In genomic region chr17:72340836-72341235, GRCh38 we compare ENCODE assay signal across 23 cellular contexts.
"Had no signal": no experiment of that assay in that cellular context is flagged by ENCODE, and none has a peak within 500 bp of the region (broad histone marks: within the 10 kb centered on the region; RNA-seq: fewer than 3 reads in every experiment).

No MANE protein-coding gene starts in this region.

- H3K27me3 ChIP-seq: adrenal gland, MG63 had no signal

- H3K9me3 Mint-ChIP-seq: activated CD4-positive, alpha-beta memory T cell treated with anti-CD3 and anti-CD28 coated beads, Interleukin-2, amount 10 ng/mL, durations not matched to agents 7 days and 5 days; activated naive CD8-positive, alpha-beta T cell treated with anti-CD3 and anti-CD28 coated beads, Interleukin-2, amount 10 ng/mL, durations not matched to agents 7 days and 5 days; activated T-helper 2 cell treated with anti-CD3 and anti-CD28 coated beads, Interferon-gamma antibody, Interleukin-2, Interleukin-4, amounts not matched to agents 10 μg/mL and 5 μg/mL and 100 μg/mL, durations not matched to agents 14 hours and 24 hours and 36 hours had no signal

- ATAC-seq: activated CD4-positive, alpha-beta T cell treated with anti-CD3 and anti-CD28 coated beads for 36 hours had no signal

- H3K27ac Mint-ChIP-seq: activated CD4-positive, alpha-beta memory T cell treated with anti-CD3 and anti-CD28 coated beads, Interleukin-2, amount 10 ng/mL, durations not matched to agents 7 days and 5 days; activated CD4-positive, alpha-beta T cell treated with anti-CD3 and anti-CD28 coated beads for 36 hours; activated naive CD8-positive, alpha-beta T cell treated with anti-CD3 and anti-CD28 coated beads, Interleukin-2, amount 10 ng/mL, durations not matched to agents 7 days and 5 days; activated T-helper 2 cell treated with anti-CD3 and anti-CD28 coated beads, Interferon-gamma antibody, Interleukin-2, Interleukin-4, amounts not matched to agents 10 μg/mL and 5 μg/mL and 100 μg/mL, durations not matched to agents 14 hours and 24 hours and 36 hours had no signal

- H3K4me1 Mint-ChIP-seq: activated CD4-positive, alpha-beta memory T cell treated with anti-CD3 and anti-CD28 coated beads, Interleukin-2, amount 10 ng/mL, durations not matched to agents 7 days and 5 days; activated CD4-positive, alpha-beta T cell treated with anti-CD3 and anti-CD28 coated beads for 36 hours; activated naive CD8-positive, alpha-beta T cell treated with anti-CD3 and anti-CD28 coated beads, Interleukin-2, amount 10 ng/mL, durations not matched to agents 7 days and 5 days; central memory CD8-positive, alpha-beta T cell had no signal

- DNase-seq: activated CD4-positive, alpha-beta memory T cell treated with anti-CD3 and anti-CD28 coated beads, Interleukin-2, amount 10 ng/mL, durations not matched to agents 7 days and 5 days; activated CD4-positive, alpha-beta T cell treated with anti-CD3 and anti-CD28 coated beads for 36 hours; activated CD4-positive, alpha-beta T cell treated with anti-CD3 and anti-CD28 coated beads, Interleukin-2, amount 50 U/mL, for 1 hour; activated gamma-delta T cell treated with Interleukin-2 at 50 U/mL for 16 hours; activated naive CD4-positive, alpha-beta T cell treated with anti-CD3 and anti-CD28 coated beads, Interleukin-2, amount 50 U/mL, for 16 hours; activated naive CD8-positive, alpha-beta T cell treated with anti-CD3 and anti-CD28 coated beads, Interleukin-2, amount 10 ng/mL, durations not matched to agents 7 days and 5 days; activated T-cell treated with anti-CD3 and anti-CD28 coated beads for 4 hours; activated T-cell treated with anti-CD3 and anti-CD28 coated beads, Interleukin-2, amount 50 U/mL, for 48 hours; adrenal gland; anterior cingulate cortex; MG63; MV-4-11; NCI-H1092 treated with DMSO at 0.1 percent for 48 hours; NCI-H1417 treated with DMSO at 0.1 percent for 48 hours; NCI-H1694 treated with DMSO at 0.1 percent for 48 hours; NCI-H2029 treated with DMSO at 0.1 percent for 48 hours; NCI-H510A treated with DMSO at 0.1 percent for 48 hours; NCI-H69; SHP77 treated with DMSO at 0.1 percent for 48 hours; T-helper 1 cell had no signal

- H3K4me3 ChIP-seq: adrenal gland, MG63 had no signal

- H3K27ac ChIP-seq: adrenal gland, VCaP had no signal

- H3K36me3 ChIP-seq: adrenal gland, MG63 had no signal

- H3K36me3 Mint-ChIP-seq: activated naive CD8-positive, alpha-beta T cell treated with anti-CD3 and anti-CD28 coated beads, Interleukin-2, amount 10 ng/mL, durations not matched to agents 7 days and 5 days had no signal

- H3K4me3 Mint-ChIP-seq: activated CD4-positive, alpha-beta memory T cell treated with anti-CD3 and anti-CD28 coated beads, Interleukin-2, amount 10 ng/mL, durations not matched to agents 7 days and 5 days; activated CD4-positive, alpha-beta T cell treated with anti-CD3 and anti-CD28 coated beads for 36 hours; activated naive CD8-positive, alpha-beta T cell treated with anti-CD3 and anti-CD28 coated beads, Interleukin-2, amount 10 ng/mL, durations not matched to agents 7 days and 5 days; central memory CD8-positive, alpha-beta T cell had no signal

- H3K27me3 Mint-ChIP-seq: activated CD4-positive, alpha-beta memory T cell treated with anti-CD3 and anti-CD28 coated beads, Interleukin-2, amount 10 ng/mL, durations not matched to agents 7 days and 5 days; activated naive CD8-positive, alpha-beta T cell treated with anti-CD3 and anti-CD28 coated beads, Interleukin-2, amount 10 ng/mL, durations not matched to agents 7 days and 5 days; central memory CD8-positive, alpha-beta T cell had no signal

- H3K9me3 ChIP-seq: adrenal gland, MG63 had no signal
